7 cellular contexts compared by ENCODE assay signal in the genomic region with DNA sequence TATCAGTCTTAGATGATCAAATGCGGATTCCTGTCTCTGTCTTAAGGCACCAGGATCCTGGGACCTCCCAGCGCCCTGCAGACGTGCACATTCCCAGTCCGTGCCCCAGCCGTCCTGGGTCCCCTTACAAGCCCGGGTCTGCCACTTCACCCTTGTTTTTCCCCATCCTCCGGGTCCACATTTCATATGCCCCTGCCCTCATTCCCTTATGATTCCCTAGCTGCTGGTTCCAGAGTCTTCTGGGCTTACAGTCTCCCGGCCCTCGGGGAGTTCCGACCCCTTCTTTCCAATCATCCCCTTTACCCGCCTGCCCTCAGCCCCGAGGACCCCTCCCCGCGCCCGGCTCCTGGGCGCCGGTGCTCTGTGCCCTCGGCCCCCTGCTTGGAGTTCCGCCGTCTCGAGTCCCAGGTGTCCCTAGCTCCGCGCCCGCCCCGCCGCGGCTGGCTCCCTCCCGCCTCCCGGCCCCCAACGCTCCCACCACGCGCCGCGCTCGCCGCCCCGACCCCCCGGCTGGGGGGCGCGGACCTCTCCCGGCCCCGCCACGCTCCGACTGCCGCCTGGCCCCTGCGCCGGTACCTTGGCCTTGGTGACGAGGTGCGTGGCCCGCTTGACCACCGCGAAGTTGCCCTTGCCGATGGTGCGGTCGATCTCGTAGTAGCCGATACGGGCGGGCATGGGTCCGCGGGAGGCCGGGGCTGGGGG. TPM values are rescaled to one million over a fixed set of nuclear protein-coding genes. Genes with fewer than 3 reads are reported as not detected.
A peak's percentile ranks its signal among the peaks of the same experiment; 100 is the strongest.
DNase-seq lines count a peak whose midpoint lies in the region; TF ChIP-seq lines count a peak whose summit lies in the region.

No MANE protein-coding gene starts in this region.

- H3K4me3 ChIP-seq in fibroblast of lung (replicated peaks in 1 of 4; ENCODE audit: control extremely low read depth in 1 of 4, insufficient read depth in 1 of 4, low read depth in 3 of 4, low read length in 4 of 4) (peak overlapping the region; percentile 81 to 93 (median 89)), neural cell (ENCODE audit: low read length) (peak overlapping the region; percentile 86), uterus (peak overlapping the region; percentile 58 to 74)

- H3K79me2 ChIP-seq in fibroblast of lung (ENCODE audit: control insufficient read depth, insufficient read depth, low read length) (peaks cover 46% of the 10 kb centered on the region), neural cell (replicated peaks; ENCODE audit: insufficient read depth, low read length) (peaks cover 56% of the 10 kb centered on the region)

- H3K9ac ChIP-seq in fibroblast of lung (ENCODE audit: insufficient read depth, low read length), result peak overlapping the region; percentile 99
- H3K9ac ChIP-seq in neural cell (ENCODE audit: low read length), result peak overlapping the region; percentile 96

- H3K36me3 ChIP-seq in fibroblast of lung (ENCODE audit: control insufficient read depth, insufficient read depth, low read length) (no peaks in the 10 kb centered on the region), neural cell (ENCODE audit: insufficient read depth, low read length) (no peaks in the 10 kb centered on the region), uterus (no peaks in the 10 kb centered on the region)

- H2AFZ ChIP-seq in fibroblast of lung (ENCODE audit: low read length) (no peak overlapping the region), neural cell (ENCODE audit: low read depth, low read length) (peak overlapping the region; percentile 71)

- peak; percentile 27 for TF ChIP-seq RAD21 in neural cell (conservative IDR thresholded peaks at IDR 0.05)

- in situ Hi-C loops in GM13976 (cut with MboI; ENCODE audit: low sequenced_read_pairs, unreplicated experiment), result no loop called here

- TF ChIP-seq CTCF in GM13976 (IDR thresholded peaks at IDR 0.05; ENCODE audit: borderline replicate concordance, control extremely low read depth, extremely low read depth, insufficient read depth, missing control alignments), result no peak
- TF ChIP-seq CTCF in fibroblast of lung (conservative IDR thresholded peaks at IDR 0.05 in 1 of 2, IDR thresholded peaks at IDR 0.05 in 1 of 2; ENCODE audit: low read depth in 1 of 2, low read length in 2 of 2), result no peak
- TF ChIP-seq CTCF in neural cell (IDR thresholded peaks at IDR 0.05; ENCODE audit: poor library complexity, severe bottlenecking), result no peak
- TF ChIP-seq CTCF in uterus (IDR thresholded peaks at IDR 0.05), result no peak

- TF ChIP-seq EP300 in neural cell (conservative IDR thresholded peaks at IDR 0.05; ENCODE audit: poor library complexity, severe bottlenecking), result no peak

- H3F3A ChIP-seq in neural cell (ENCODE audit: insufficient read depth, low read length, poor library complexity, severe bottlenecking), result no peaks in the 10 kb centered on the region

- H3K4me2 ChIP-seq in fibroblast of lung (ENCODE audit: extremely low read depth, insufficient read depth, low read length), result peak overlapping the region; percentile 95
- H3K4me2 ChIP-seq in neural cell (ENCODE audit: low read length), result peak overlapping the region; percentile 86

- H3K27me3 ChIP-seq in fibroblast of lung (ENCODE audit: control insufficient read depth, insufficient read depth, low read length) (no peaks in the 10 kb centered on the region), neural cell (ENCODE audit: insufficient read depth, low read depth, low read length) (no peaks in the 10 kb centered on the region), uterus (no peaks in the 10 kb centered on the region)

- H3K9me3 ChIP-seq in fibroblast of lung (ENCODE audit: control insufficient read depth, insufficient read depth, low read depth, low read length), result no peaks in the 10 kb centered on the region
- H3K9me3 ChIP-seq in neural cell (ENCODE audit: low read length), result no peaks in the 10 kb centered on the region
- H3K9me3 ChIP-seq in uterus, result no peaks in the 10 kb centered on the region

- DNase-seq in GM13976 (ENCODE audit: low spot score), result peak; percentile 45
- peak; percentile 15 for DNase-seq in HCEC 1CT
- peak; percentile 54 for DNase-seq in NAMALWA (ENCODE audit: low spot score)
- peak; percentile 50 to 54 for DNase-seq in activated T-cell treated with anti-CD3 and anti-CD28 coated beads, Interleukin-2, amount 50 U/mL, for 48 hours
- DNase-seq in fibroblast of lung (ENCODE audit: low read depth in 2 of 2), result no peak
- peak in 1 of 2 donors; percentile 50 for DNase-seq in uterus

- intact Hi-C loops in uterus (cut with DNase I; ENCODE audit: low total_unique reads), result no loop called here

- H3K4me1 ChIP-seq in fibroblast of lung (ENCODE audit: control insufficient read depth, extremely low read depth, insufficient read depth, low read length) (peaks cover 15% of the 10 kb centered on the region), uterus (no peaks in the 10 kb centered on the region)

- peak overlapping the region; percentile 89 for H3K27ac ChIP-seq in fibroblast of lung (ENCODE audit: insufficient read depth, low read length)
- H3K27ac ChIP-seq in neural cell (ENCODE audit: low read length), result peak overlapping the region; percentile 93
- H3K27ac ChIP-seq in uterus, result peak overlapping the region; percentile 97 to 99

- TF ChIP-seq POLR2A in uterus (IDR thresholded peaks at IDR 0.05), result no peak

- H3K9me2 ChIP-seq in neural cell (ENCODE audit: insufficient read depth, low read length), result no peaks in the 10 kb centered on the region

- H4K20me1 ChIP-seq in fibroblast of lung (ENCODE audit: control insufficient read depth, extremely low read depth, insufficient read depth, low read length) (no peaks in the 10 kb centered on the region), neural cell (ENCODE audit: insufficient read depth) (no peaks in the 10 kb centered on the region)

TF ChIP-seq in neural cell, 6 proteins besides CTCF, POLR2A, EP300 and RAD21:
- TF ChIP-seq TAF1 (IDR thresholded peaks at IDR 0.05; ENCODE audit: low read depth), result peak; percentile 21
- TF ChIP-seq MXI1 (conservative IDR thresholded peaks at IDR 0.05; ENCODE audit: poor library complexity, severe bottlenecking), result peak; percentile 46
- no peak for TF ChIP-seq SMC3 (conservative IDR thresholded peaks at IDR 0.05; ENCODE audit: poor library complexity)
- no peak for TF ChIP-seq POLR2AphosphoS5 (IDR thresholded peaks at IDR 0.05)
- TF ChIP-seq, protein P1, sequence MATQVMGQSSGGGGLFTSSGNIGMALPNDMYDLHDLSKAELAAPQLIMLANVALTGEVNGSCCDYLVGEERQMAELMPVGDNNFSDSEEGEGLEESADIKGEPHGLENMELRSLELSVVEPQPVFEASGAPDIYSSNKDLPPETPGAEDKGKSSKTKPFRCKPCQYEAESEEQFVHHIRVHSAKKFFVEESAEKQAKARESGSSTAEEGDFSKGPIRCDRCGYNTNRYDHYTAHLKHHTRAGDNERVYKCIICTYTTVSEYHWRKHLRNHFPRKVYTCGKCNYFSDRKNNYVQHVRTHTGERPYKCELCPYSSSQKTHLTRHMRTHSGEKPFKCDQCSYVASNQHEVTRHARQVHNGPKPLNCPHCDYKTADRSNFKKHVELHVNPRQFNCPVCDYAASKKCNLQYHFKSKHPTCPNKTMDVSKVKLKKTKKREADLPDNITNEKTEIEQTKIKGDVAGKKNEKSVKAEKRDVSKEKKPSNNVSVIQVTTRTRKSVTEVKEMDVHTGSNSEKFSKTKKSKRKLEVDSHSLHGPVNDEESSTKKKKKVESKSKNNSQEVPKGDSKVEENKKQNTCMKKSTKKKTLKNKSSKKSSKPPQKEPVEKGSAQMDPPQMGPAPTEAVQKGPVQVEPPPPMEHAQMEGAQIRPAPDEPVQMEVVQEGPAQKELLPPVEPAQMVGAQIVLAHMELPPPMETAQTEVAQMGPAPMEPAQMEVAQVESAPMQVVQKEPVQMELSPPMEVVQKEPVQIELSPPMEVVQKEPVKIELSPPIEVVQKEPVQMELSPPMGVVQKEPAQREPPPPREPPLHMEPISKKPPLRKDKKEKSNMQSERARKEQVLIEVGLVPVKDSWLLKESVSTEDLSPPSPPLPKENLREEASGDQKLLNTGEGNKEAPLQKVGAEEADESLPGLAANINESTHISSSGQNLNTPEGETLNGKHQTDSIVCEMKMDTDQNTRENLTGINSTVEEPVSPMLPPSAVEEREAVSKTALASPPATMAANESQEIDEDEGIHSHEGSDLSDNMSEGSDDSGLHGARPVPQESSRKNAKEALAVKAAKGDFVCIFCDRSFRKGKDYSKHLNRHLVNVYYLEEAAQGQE (IDR thresholded peaks at IDR 0.05; ENCODE audit: borderline replicate concordance), result peak; percentile 43

RNA-seq across cellular contexts. Expression of a gene that starts 0.5 kb away (rescaled TPM):
- total RNA-seq in fibroblast of lung, result 11.8 and 22.8 TPM in 2 replicates
- polyA plus RNA-seq in fibroblast of lung, result 7.1 and 9.7 TPM in 2 replicates
- polyA plus RNA-seq in fibroblast of lung (2012), result 11.7 and 13.1 TPM in 2 replicates
- 35.1 and 35.2 TPM in 2 replicates for polyA minus RNA-seq in fibroblast of lung (ENCODE audit: low replicate concordance)
- polyA plus RNA-seq in neural cell, result 10.7 and 11.2 TPM in 2 replicates
- 37.5 and 59.8 TPM in 2 replicates for polyA minus RNA-seq in neural cell
- total RNA-seq in uterus, result 10 to 100 TPM; 14.1 to 77.0 (median 40.7) TPM

RNA-seq across cellular contexts. Expression of a gene that starts 46.4 kb away (rescaled TPM):
- total RNA-seq in fibroblast of lung (110 and 112 TPM in 2 replicates), uterus (100 to 1,000 TPM in 3 of 4 donors, 10 to 100 TPM in 1; 62.8 to 154 (median 128) TPM)
- polyA plus RNA-seq in fibroblast of lung (56.2 and 70.8 TPM in 2 replicates), neural cell (85.9 and 87.2 TPM in 2 replicates)
- 48.6 and 52.1 TPM in 2 replicates for polyA plus RNA-seq in fibroblast of lung (2012)
- polyA minus RNA-seq in fibroblast of lung (ENCODE audit: low replicate concordance) (118 and 133 TPM in 2 replicates), neural cell (306 and 311 TPM in 2 replicates)

Comparison
In these comparisons a context has a peak if more than half of its experiments do, and no peak if none do; other contexts are left out.
1. DNase-seq: peak in GM13976 (single experiment), HCEC 1CT (single experiment), NAMALWA (single experiment) and activated T-cell treated with anti-CD3 and anti-CD28 coated beads, Interleukin-2, amount 50 U/mL, for 48 hours (2 of 2); none in fibroblast of lung (0 of 2).
2. Peak in every context shown above with its lines, with median percentiles within 50 percentile points of each other: H3K27ac ChIP-seq and H3K4me3 ChIP-seq.